ENCODE assay signal across 10 cellular contexts in genomic region chr11:67272327-67273259, GRCh38. TPM values are rescaled to one million over a fixed set of nuclear protein-coding genes. Genes with fewer than 3 reads are reported as not detected.
DNase-seq lines count a peak whose midpoint lies in the region; TF ChIP-seq lines count a peak whose summit lies in the region.
"Had no signal": no experiment of that assay in that cellular context is flagged by ENCODE, and none has a peak within 500 bp of the region (broad histone marks: within the 10 kb centered on the region; RNA-seq: fewer than 3 reads in every experiment).

No MANE protein-coding gene starts in this region.

- H3K27ac ChIP-seq in angular gyrus (ENCODE audit: low read depth, low read length) (peak overlapping the region; percentile 58), muscle layer of duodenum (ENCODE audit: low read length) (peak overlapping the region; percentile 29), vagina (peak overlapping the region; percentile 92), SJCRH30 (no peak overlapping the region)
- H3K27ac ChIP-seq: GM23248 had no signal

- H3K4me1 ChIP-seq in muscle layer of duodenum (ENCODE audit: control insufficient read depth in 1 of 2, insufficient read depth in 2 of 2, low read length in 2 of 2) (peaks cover 43 to 99% of the 10 kb centered on the region in 2 donors), vagina (peaks cover 100% of the 10 kb centered on the region), SJCRH30 (peaks cover 16% of the 10 kb centered on the region)

- H3K27me3 ChIP-seq in muscle layer of duodenum (ENCODE audit: low read depth, low read length) (no peaks in the 10 kb centered on the region), vagina (no peaks in the 10 kb centered on the region), SJCRH30 (no peaks in the 10 kb centered on the region)
- H3K27me3 ChIP-seq: MG63 had no signal

- H3K9me3 ChIP-seq in muscle layer of duodenum (ENCODE audit: control insufficient read depth in 1 of 2, low read length in 2 of 2) (no peaks in the 10 kb centered on the region), vagina (no peaks in the 10 kb centered on the region), SJCRH30 (replicated peaks) (no peaks in the 10 kb centered on the region)
- H3K9me3 ChIP-seq: MG63 had no signal

- peak overlapping the region in 1 of 2 donors; percentile 22 for H3K4me3 ChIP-seq in muscle layer of duodenum (ENCODE audit: low read depth in 1 of 2, low read length in 2 of 2)
- peak overlapping the region in 1 of 2 donors; percentile 11 for H3K4me3 ChIP-seq in vagina
- no peak overlapping the region for H3K4me3 ChIP-seq in SJCRH30
- H3K4me3 ChIP-seq: GM23248, MG63 had no signal

- no peak for TF ChIP-seq CTCF in vagina (IDR thresholded peaks at IDR 0.05)

- H3K36me3 ChIP-seq in muscle layer of duodenum (ENCODE audit: control insufficient read depth in 1 of 2, insufficient read depth in 2 of 2, low read length in 2 of 2): no peaks in the 10 kb centered on the region
- H3K36me3 ChIP-seq in vagina: peaks cover 0 to 11% of the 10 kb centered on the region in 2 donors
- peaks cover 7% of the 10 kb centered on the region for H3K36me3 ChIP-seq in SJCRH30

- intact Hi-C loops in vagina (cut with DNase I): no loop called here

- TF ChIP-seq POLR2A in vagina (IDR thresholded peaks at IDR 0.05): no peak

- peak; percentile 54 for DNase-seq in stimulated activated CD4-positive, alpha-beta T cell treated with anti-CD3 and anti-CD28 coated beads, Interleukin-1b, Interleukin-23, amount 100 ng/mL, for 48 hours
- no peak for DNase-seq in stimulated activated CD4-positive, alpha-beta T cell treated with anti-CD3 and anti-CD28 coated beads, Interleukin-4, amount 100 ng/mL, for 4 hours
- DNase-seq in vagina (ENCODE audit: extremely low spot score in 2 of 2) (no peak), activated gamma-delta T cell treated with Interleukin-2 at 50 U/mL for 16 hours (no peak), SJCRH30 (no peak), NCI-H1436 treated with DMSO at 0.1 percent for 48 hours (lab: John Stamatoyannopoulos, UW) (no peak)
- DNase-seq: GM23248, MG63 had no signal

RNA-seq across cellular contexts. Expression of gene GRK2, which starts 6.3 kb away (rescaled TPM):
- total RNA-seq in vagina: 100 TPM
- total RNA-seq in SJCRH30 (2014; rRNA removed; shearing (Covaris generic)): 45.2 and 49.7 TPM in 2 replicates

RNA-seq across cellular contexts. Expression of gene ANKRD13D, which starts 16.5 kb away (rescaled TPM):
- 62.9 TPM for total RNA-seq in vagina
- total RNA-seq in SJCRH30 (2014; rRNA removed; shearing (Covaris generic)): 15.3 and 19.9 TPM in 2 replicates

RNA-seq across cellular contexts. Expression of gene SSH3, which starts 30.7 kb away (rescaled TPM):
- total RNA-seq in vagina: 98.0 TPM
- total RNA-seq in SJCRH30 (2014; rRNA removed; shearing (Covaris generic)): 2.5 TPM in 2 replicates

Comparison
In these comparisons a context has a peak if more than half of its experiments do, and no peak if none do; other contexts are left out.
1. RNA of gene SSH3, which starts 30.7 kb away (total RNA-seq): 98.0 TPM in vagina (single experiment); 2.5 TPM in SJCRH30; every median in the first group is over 10 times any median in the second.